ENCODE assay signal across 8 cellular contexts in the genomic region with DNA sequence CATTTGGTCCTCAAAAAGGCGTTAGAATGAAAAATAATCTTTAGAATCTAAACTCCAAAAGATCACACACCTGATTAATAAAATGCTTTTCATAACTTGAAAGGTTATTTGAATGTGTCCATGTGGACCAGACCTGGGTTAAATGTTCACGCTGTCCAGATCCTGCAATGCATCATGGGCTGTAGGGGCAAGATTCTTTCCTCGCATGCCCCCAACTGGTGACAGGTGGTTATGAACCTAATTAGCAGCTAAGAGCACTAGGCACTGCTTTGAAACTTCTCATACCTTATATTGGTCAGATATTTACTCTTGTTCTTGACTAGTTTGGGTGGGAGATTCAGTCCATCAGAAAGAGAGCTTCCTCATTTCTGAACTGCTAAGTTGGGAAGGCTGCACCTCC. TPM values are rescaled to one million over a fixed set of nuclear protein-coding genes. Genes with fewer than 3 reads are reported as not detected.
DNase-seq lines count a peak whose midpoint lies in the region; ATAC-seq, FAIRE-seq and TF ChIP-seq lines count a peak whose summit lies in the region.

No MANE protein-coding gene starts in this region.

- no peaks in the 10 kb centered on the region for H3K9me3 ChIP-seq in A549

- H3K4me2 ChIP-seq in A549, result no peak overlapping the region

- no peak for FAIRE-seq in A549 (lab: Jason Lieb, UNC)
- peak; percentile 97 for FAIRE-seq in GM12891 (lab: Jason Lieb, UNC)

- H3K4me3 ChIP-seq in A549, result no peak overlapping the region

- H3K4me1 ChIP-seq in A549, result no peaks in the 10 kb centered on the region

- DNase-seq in A549 (ENCODE audit: low read depth in 1 of 2, low spot score in 1 of 2) (peak; percentile 30 to 39), GM12891 (ENCODE audit: insufficient read length, low spot score) (no peak), NCI-H460 (ENCODE audit: extremely low read depth, low read depth) (peak; percentile 44), erythroblast (lab: John Stamatoyannopoulos, UW) (peak; percentile 68 to 81), NK-92 (lab: John Stamatoyannopoulos, UW; ENCODE audit: unreplicated experiment) (no peak), NCI-H2107 treated with DMSO at 0.1 percent for 48 hours (lab: John Stamatoyannopoulos, UW; ENCODE audit: unreplicated experiment) (no peak)

- ATAC-seq in A549, result peak; percentile 59 to 85; a peak in 4 of 6 replicates
- ATAC-seq in HG02642 (IDR thresholded peaks at IDR 0.05; ENCODE audit: poor library complexity, unreplicated experiment), result peak; percentile 86
- no peak for ATAC-seq in GM18505 (IDR thresholded peaks at IDR 0.05; ENCODE audit: unreplicated experiment)

- no peak for TF ChIP-seq CTCF in A549 (IDR thresholded peaks at IDR 0.05)

- H3K27ac ChIP-seq in A549, result no peak overlapping the region

- WGBS in A549 (ENCODE audit: missing lambda C conversion rate), result 3% methylated on average over 3 of the region's 3 CpGs

- TF ChIP-seq EP300 in A549 (IDR thresholded peaks at IDR 0.05), result no peak

- peak in 1 of 2 experiments; percentile 27; a peak in 1 of 5 replicates for TF ChIP-seq RAD21 in A549 (conservative IDR thresholded peaks at IDR 0.05 in 1 of 2, IDR thresholded peaks at IDR 0.05 in 1 of 2)

- POLR2A ChIA-PET in A549 (lab: Yijun Ruan, JAX), result no interaction called here

- TF ChIP-seq POLR2A in A549 (IDR thresholded peaks at IDR 0.05; ENCODE audit: low read length) (no peak), GM12891 (IDR thresholded peaks at IDR 0.05; ENCODE audit: low read depth, low read length) (no peak), erythroblast (IDR thresholded peaks at IDR 0.05; ENCODE audit: low read length) (no peak), GM18505 (IDR thresholded peaks at IDR 0.05; ENCODE audit: borderline replicate concordance, extremely low read depth, insufficient read depth, insufficient read length) (no peak)

- CTCF ChIA-PET in A549 (lab: Yijun Ruan, JAX), result interaction anchor here (0.5 to 1.1 kb wide), 2 partner anchors 55 to 620 kb away, joined by 3 read pairs; no protein-coding TSS in a partner anchor

TF ChIP-seq in A549, 52 proteins besides CTCF, POLR2A, EP300 and RAD21:
- no peak for TF ChIP-seq HOXB13 (CRISPR knock-in tag; IDR thresholded peaks at IDR 0.05; ENCODE audit: low read depth)
- TF ChIP-seq MAFK (IDR thresholded peaks at IDR 0.05; ENCODE audit: partially characterized antibody), result no peak
- no peak for TF ChIP-seq ESRRA (IDR thresholded peaks at IDR 0.05; ENCODE audit: borderline replicate concordance, low read length)
- TF ChIP-seq EHF (CRISPR knock-in tag; IDR thresholded peaks at IDR 0.05), result no peak
- TF ChIP-seq HOXA7 (CRISPR knock-in tag; IDR thresholded peaks at IDR 0.05), result no peak
- no peak for TF ChIP-seq RARB (CRISPR knock-in tag; IDR thresholded peaks at IDR 0.05)
- TF ChIP-seq EHMT2 (IDR thresholded peaks at IDR 0.05; ENCODE audit: low read depth), result no peak
- TF ChIP-seq ZNF302 (CRISPR knock-in tag; IDR thresholded peaks at IDR 0.05), result no peak
- no peak for TF ChIP-seq CBX8 (IDR thresholded peaks at IDR 0.05)

TF ChIP-seq in GM12891, 5 proteins besides CTCF, POLR2A, EP300 and RAD21:
- TF ChIP-seq POU2F2 (IDR thresholded peaks at IDR 0.05; ENCODE audit: low read depth, low read length) (peak; percentile 25; the same call in 1 of the 2 replicates), SPI1 (IDR thresholded peaks at IDR 0.05; ENCODE audit: low read depth, low read length) (no peak)

RNA-seq across cellular contexts. Expression of a gene that starts 19.3 kb away (rescaled TPM):
- not detected in 2 replicates for polyA plus RNA-seq in A549 (2011; rRNA removed)
- 0.01 TPM in 1 of 2 replicates, not detected in the other for polyA plus RNA-seq in A549 (2012; cell fraction: cytosol; rRNA removed)
- not detected in 2 replicates for polyA plus RNA-seq in A549 (2012; cell fraction: nucleus; rRNA removed)
- polyA plus RNA-seq in A549 (2017; fragmentation: RNase III; extraction: RNeasy Plus Mini Kit Qiagen cat#74134 plus additional on column Dnase treatment), result not detected in 3 replicates
- polyA minus RNA-seq in A549 (2011; rRNA and poly(A)+ RNA removed), result not detected in 2 replicates
- polyA plus RNA-seq in GM12891 (2012; ENCODE audit: low read depth, missing spikeins), result 8.9 TPM
- 3.4 and 3.5 TPM in 2 replicates for total RNA-seq in NCI-H460 (2014; rRNA removed; shearing (Covaris generic))
- polyA plus RNA-seq in NCI-H460 (2014; cell fraction: nucleus; rRNA removed), result 0.19 TPM in 1 of 2 replicates, not detected in the other

Comparison
In these comparisons a context has a peak if more than half of its experiments do, and no peak if none do; other contexts are left out.
1. DNase-seq: peak in A549 (2 of 2), NCI-H460 (single experiment) and erythroblast (2 of 2); none in GM12891 (single experiment), NK-92 (single experiment) and NCI-H2107 treated with DMSO at 0.1 percent for 48 hours (single experiment).